Comparison of ENCODE assay signal across 1 cellular context in genomic region chr22:28009272-28009827, GRCh38.
TF ChIP-seq lines count a peak whose summit lies in the region.

No MANE protein-coding gene starts in this region.

TF ChIP-seq in HepG2, 621 proteins besides CTCF, POLR2A, EP300 and RAD21 (continued from another document and continues in another):
- TF ChIP-seq ZNF512 (CRISPR knock-in tag; IDR thresholded peaks at IDR 0.05) (no peak), RFX1 (IDR thresholded peaks at IDR 0.05) (no peak), ZNF879 (CRISPR knock-in tag; IDR thresholded peaks at IDR 0.05) (no peak), CHD4 (IDR thresholded peaks at IDR 0.05; ENCODE audit: borderline replicate concordance, low read length) (no peak), ZBTB38 (CRISPR knock-in tag; IDR thresholded peaks at IDR 0.05) (0 out of 2 replicates have a peak, but pooled peaks have one; percentile 54), ZNF547 (CRISPR knock-in tag; IDR thresholded peaks at IDR 0.05) (no peak), PHF8 (CRISPR knock-in tag; IDR thresholded peaks at IDR 0.05) (no peak), ERF (CRISPR knock-in tag; IDR thresholded peaks at IDR 0.05) (no peak), KDM3A (CRISPR knock-in tag; IDR thresholded peaks at IDR 0.05; ENCODE audit: low read depth) (0 out of 2 replicates have a peak, but pooled peaks have one; percentile 23), NFE2 (CRISPR knock-in tag; IDR thresholded peaks at IDR 0.05) (no peak), ZNF703 (CRISPR knock-in tag; IDR thresholded peaks at IDR 0.05; ENCODE audit: borderline replicate concordance) (no peak), ZNF747 (CRISPR knock-in tag; IDR thresholded peaks at IDR 0.05; ENCODE audit: borderline replicate concordance) (no peak), CREM (IDR thresholded peaks at IDR 0.05) (no peak), CREM (CRISPR knock-in tag; IDR thresholded peaks at IDR 0.05) (no peak), HIVEP1 (CRISPR knock-in tag; IDR thresholded peaks at IDR 0.05) (no peak), RFX5 (IDR thresholded peaks at IDR 0.05; ENCODE audit: low read depth, low read length) (no peak), CHCHD3 (CRISPR knock-in tag; IDR thresholded peaks at IDR 0.05) (no peak), MXD1 (CRISPR knock-in tag; IDR thresholded peaks at IDR 0.05) (no peak), ZNF296 (CRISPR knock-in tag; conservative IDR thresholded peaks at IDR 0.05) (no peak), BCL6 (CRISPR knock-in tag; IDR thresholded peaks at IDR 0.05) (no peak), GPN1 (CRISPR knock-in tag; IDR thresholded peaks at IDR 0.05; ENCODE audit: borderline replicate concordance) (no peak), ATF2 (CRISPR knock-in tag; IDR thresholded peaks at IDR 0.05) (0 out of 2 replicates have a peak, but pooled peaks have one; percentile 29), ZNF564 (CRISPR knock-in tag; IDR thresholded peaks at IDR 0.05) (no peak), HBP1 (CRISPR knock-in tag; IDR thresholded peaks at IDR 0.05; ENCODE audit: low read depth) (no peak), ZNF687 (CRISPR knock-in tag; IDR thresholded peaks at IDR 0.05) (peak; percentile 44; the same call in 1 of the 2 replicates), IKZF4 (CRISPR knock-in tag; IDR thresholded peaks at IDR 0.05; ENCODE audit: borderline replicate concordance, low read depth, not compliant biosample characterization) (no peak), KLF12 (CRISPR knock-in tag; IDR thresholded peaks at IDR 0.05; ENCODE audit: borderline replicate concordance) (no peak), ZKSCAN1 (IDR thresholded peaks at IDR 0.05; ENCODE audit: low read length) (no peak), ATRX (CRISPR knock-in tag; IDR thresholded peaks at IDR 0.05; ENCODE audit: borderline replicate concordance) (no peak), ZNF737 (CRISPR knock-in tag; IDR thresholded peaks at IDR 0.05; ENCODE audit: borderline replicate concordance) (no peak), PCBP2 (optimal IDR thresholded peaks at IDR 0.05; ENCODE audit: low read depth, low read length, poor library complexity, severe bottlenecking) (no peak), ZSCAN25 (CRISPR knock-in tag; IDR thresholded peaks at IDR 0.05) (peak; percentile 28; the same call in 1 of the 2 replicates), NR2F1 (CRISPR knock-in tag; IDR thresholded peaks at IDR 0.05) (no peak), HES4 (CRISPR knock-in tag; IDR thresholded peaks at IDR 0.05; ENCODE audit: borderline replicate concordance) (no peak), ZNF615 (CRISPR knock-in tag; IDR thresholded peaks at IDR 0.05; ENCODE audit: borderline replicate concordance) (no peak), ZNF230 (CRISPR knock-in tag; IDR thresholded peaks at IDR 0.05) (no peak), HNF1A (IDR thresholded peaks at IDR 0.05; ENCODE audit: low read depth) (no peak), HNF1A (CRISPR knock-in tag; IDR thresholded peaks at IDR 0.05; ENCODE audit: borderline replicate concordance) (no peak), HMG20B (CRISPR knock-in tag; conservative IDR thresholded peaks at IDR 0.05) (no peak), RERE (CRISPR knock-in tag; IDR thresholded peaks at IDR 0.05; ENCODE audit: low read depth) (no peak), ZBTB8A (CRISPR knock-in tag; IDR thresholded peaks at IDR 0.05; ENCODE audit: borderline replicate concordance, low read depth) (no peak), ATF7-NPFF (CRISPR knock-in tag; IDR thresholded peaks at IDR 0.05; ENCODE audit: low read depth) (no peak), RARG (CRISPR knock-in tag; IDR thresholded peaks at IDR 0.05; ENCODE audit: low read depth) (no peak)
